ENCODE assay signal across 8 cellular contexts in the genomic region with DNA sequence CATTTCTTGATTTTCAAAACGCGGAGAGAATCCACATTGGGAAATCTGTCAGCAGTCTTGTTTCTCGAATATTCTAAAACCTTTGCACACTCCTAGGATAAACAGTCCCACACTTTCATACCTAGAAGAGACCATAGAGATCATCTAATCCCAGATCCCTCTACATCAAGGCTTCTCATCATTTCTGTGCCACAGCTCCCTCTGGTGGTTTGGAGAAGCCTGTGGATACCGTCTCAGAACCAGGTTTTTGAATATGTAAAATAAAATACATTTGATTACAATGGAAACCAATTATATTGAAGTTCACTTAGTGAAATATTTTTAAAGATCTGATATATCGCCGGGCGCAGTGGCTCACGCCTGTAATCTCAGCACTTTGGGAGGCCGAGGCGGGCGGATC.
DNase-seq lines count a peak whose midpoint lies in the region; ATAC-seq and TF ChIP-seq lines count a peak whose summit lies in the region.

No MANE protein-coding gene starts in this region.

- DNase-seq in ACHN (peak; percentile 34), SK-N-SH (peak; percentile 28), germinal center (ENCODE audit: low spot score) (peak; percentile 31), uterus (peak; percentile 32 to 51), lower leg skin (ENCODE audit: low spot score in 2 of 2) (no peak)
- no peak for DNase-seq in CD4-positive, alpha-beta memory T cell

- in situ Hi-C loops in ACHN (cut with HindIII; ENCODE audit: low pct_ligation_motif_present, low pct_unique_long_range_greater_than_20kb, low sequenced_read_pairs) = no loop called here

- H3K36me3 ChIP-seq in SK-N-SH (replicated peaks in 1 of 2; ENCODE audit: control insufficient read depth in 1 of 2, insufficient read depth in 2 of 2, low read length in 1 of 2) = no peaks in the 10 kb centered on the region
- H3K36me3 ChIP-seq in uterus = peaks cover 0 to 3% of the 10 kb centered on the region in 2 donors
- no peaks in the 10 kb centered on the region for H3K36me3 ChIP-seq in CD4-positive, alpha-beta memory T cell (ENCODE audit: insufficient read depth, low read length)

- H2AFZ ChIP-seq in SK-N-SH (ENCODE audit: low read depth) = no peak overlapping the region

- H3K9me3 Mint-ChIP-seq in CD4-positive, alpha-beta memory T cell = peaks cover 0 to 11% (median 6%) of the 10 kb centered on the region in 8 donors

- H3K4me2 ChIP-seq in SK-N-SH = no peak overlapping the region

- no peak overlapping the region for H3K27ac Mint-ChIP-seq in CD4-positive, alpha-beta memory T cell

- H3K9me3 ChIP-seq in SK-N-SH (no peaks in the 10 kb centered on the region), uterus (no peaks in the 10 kb centered on the region)
- no peaks in the 10 kb centered on the region for H3K9me3 ChIP-seq in CD4-positive, alpha-beta memory T cell (ENCODE audit: control insufficient read depth in 1 of 2, low read length in 2 of 2)

- no peak overlapping the region for H3K4me3 Mint-ChIP-seq in CD4-positive, alpha-beta memory T cell

- no peak overlapping the region for H3K9ac ChIP-seq in SK-N-SH

- no peaks in the 10 kb centered on the region for H3K9me2 ChIP-seq in SK-N-SH

- no peaks in the 10 kb centered on the region for H3K27me3 ChIP-seq in SK-N-SH (ENCODE audit: insufficient read depth)
- H3K27me3 ChIP-seq in uterus = no peaks in the 10 kb centered on the region
- no peaks in the 10 kb centered on the region for H3K27me3 ChIP-seq in CD4-positive, alpha-beta memory T cell (ENCODE audit: insufficient read depth, low read length)

- POLR2A ChIA-PET in SK-N-SH (lab: Yijun Ruan, JAX) = no interaction called here
- POLR2A ChIA-PET in CD4-positive, alpha-beta memory T cell (lab: Charles Lee; ENCODE audit: partially characterized antibody) = no interaction called here

- H3K27ac ChIP-seq in SK-N-SH (ENCODE audit: low read depth in 2 of 2, low read length in 1 of 2) (no peak overlapping the region), uterus (no peak overlapping the region)
- H3K27ac ChIP-seq in CD4-positive, alpha-beta memory T cell (ENCODE audit: low read depth, low read length) = no peak overlapping the region

- no peaks in the 10 kb centered on the region for H3K4me1 Mint-ChIP-seq in CD4-positive, alpha-beta memory T cell

- intact Hi-C loops in uterus (cut with DNase I; ENCODE audit: low total_unique reads) (no loop called here), lower leg skin (cut with DNase I; ENCODE audit: low total_unique reads) (loop anchor here (10.0 kb wide), 2 partner anchors 449 to 589 kb away; no protein-coding TSS in a partner anchor)
- intact Hi-C loops in CD4-positive, alpha-beta memory T cell (cut with micrococcal nuclease) = no loop called here

- 72% methylated on average over 11 of the region's 11 CpGs for WGBS in SK-N-SH (ENCODE audit: low lambda C conversion rate)
- WGBS in lower leg skin, 2 donors = 93 to 94% methylated on average over 11 of the region's 11 CpGs

- no peaks in the 10 kb centered on the region for H3K36me3 Mint-ChIP-seq in CD4-positive, alpha-beta memory T cell

- H3K27me3 Mint-ChIP-seq in CD4-positive, alpha-beta memory T cell = peaks cover 5 to 8% of the 10 kb centered on the region in 2 donors

- H4K20me1 ChIP-seq in SK-N-SH (ENCODE audit: insufficient read depth) = no peaks in the 10 kb centered on the region

- H3K4me1 ChIP-seq in SK-N-SH (ENCODE audit: control insufficient read depth in 1 of 2, insufficient read depth in 2 of 2, low read depth in 1 of 2, low read length in 1 of 2) (no peaks in the 10 kb centered on the region), uterus (no peaks in the 10 kb centered on the region)
- no peaks in the 10 kb centered on the region for H3K4me1 ChIP-seq in CD4-positive, alpha-beta memory T cell (ENCODE audit: insufficient read depth, low read length)

- TF ChIP-seq POLR2A in uterus (IDR thresholded peaks at IDR 0.05) (no peak), lower leg skin (IDR thresholded peaks at IDR 0.05) (no peak)

- TF ChIP-seq RAD21 in SK-N-SH (IDR thresholded peaks at IDR 0.05; ENCODE audit: low read length) = peak; percentile 29; the same call in 1 of the 2 replicates

- TF ChIP-seq CTCF in GM12874 (IDR thresholded peaks at IDR 0.05; ENCODE audit: insufficient read depth, low read depth, low read length) (peak; percentile 56; the same call in 1 of the 2 replicates), SK-N-SH (IDR thresholded peaks at IDR 0.05) (peak; percentile 58), uterus (IDR thresholded peaks at IDR 0.05) (peak; percentile 47 to 62 (median 53)), lower leg skin (IDR thresholded peaks at IDR 0.05) (no peak)

- no peak for TF ChIP-seq EP300 in SK-N-SH (IDR thresholded peaks at IDR 0.05; ENCODE audit: borderline replicate concordance in 1 of 2, low read depth in 1 of 2, low read length in 1 of 2)

- H3F3A ChIP-seq in SK-N-SH (replicated peaks; ENCODE audit: insufficient read depth) = no peaks in the 10 kb centered on the region

- no peaks in the 10 kb centered on the region for H3K79me2 ChIP-seq in SK-N-SH (ENCODE audit: insufficient read depth)

- no peak for ATAC-seq in GM21723 (IDR thresholded peaks at IDR 0.05; ENCODE audit: unreplicated experiment)

- H3K4me3 ChIP-seq in SK-N-SH (ENCODE audit: low read depth in 2 of 2, low read length in 1 of 2) (0 out of 4 replicates have a peak overlapping the region, but pooled peaks of 1 of the 2 experiments have one; percentile 24), uterus (no peak overlapping the region), lower leg skin (ENCODE audit: low read depth, poor library complexity, severe bottlenecking) (no peak overlapping the region)
- H3K4me3 ChIP-seq in CD4-positive, alpha-beta memory T cell (ENCODE audit: low read length in 2 of 2) = no peak overlapping the region

- CTCF ChIA-PET in SK-N-SH (lab: Yijun Ruan, JAX) = interaction anchor here (0.8 to 1.9 kb wide), 5 partner anchors 11 to 46 kb away, joined by 3 to 5 read pairs (median 3); no protein-coding TSS in a partner anchor
- CTCF ChIA-PET in CD4-positive, alpha-beta memory T cell (lab: Charles Lee; ENCODE audit: partially characterized antibody) = no interaction called here

TF ChIP-seq in SK-N-SH, 30 proteins besides CTCF, POLR2A, EP300 and RAD21:
- TF ChIP-seq JUND (IDR thresholded peaks at IDR 0.05) = no peak
- TF ChIP-seq TAF1 (IDR thresholded peaks at IDR 0.05; ENCODE audit: borderline replicate concordance, low read depth, low read length) = no peak
- no peak for TF ChIP-seq SMC3 (IDR thresholded peaks at IDR 0.05; ENCODE audit: low read depth, low read length)
- no peak for TF ChIP-seq MEF2A (IDR thresholded peaks at IDR 0.05; ENCODE audit: borderline replicate concordance, low read depth)
- TF ChIP-seq RFX5 (IDR thresholded peaks at IDR 0.05; ENCODE audit: low read length) = no peak
- TF ChIP-seq GATA2 (CRISPR knock-in tag; IDR thresholded peaks at IDR 0.05) = no peak
- no peak for TF ChIP-seq TEAD4 (IDR thresholded peaks at IDR 0.05; ENCODE audit: borderline replicate concordance, insufficient read depth)
- no peak for TF ChIP-seq RXRA (IDR thresholded peaks at IDR 0.05; ENCODE audit: borderline replicate concordance, low read depth)
- TF ChIP-seq, protein P1, sequence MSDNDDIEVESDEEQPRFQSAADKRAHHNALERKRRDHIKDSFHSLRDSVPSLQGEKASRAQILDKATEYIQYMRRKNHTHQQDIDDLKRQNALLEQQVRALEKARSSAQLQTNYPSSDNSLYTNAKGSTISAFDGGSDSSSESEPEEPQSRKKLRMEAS (IDR thresholded peaks at IDR 0.05; ENCODE audit: low read depth) = no peak
- TF ChIP-seq NRF1 (IDR thresholded peaks at IDR 0.05; ENCODE audit: low read depth, low read length) = no peak
- no peak for TF ChIP-seq RCOR1 (IDR thresholded peaks at IDR 0.05; ENCODE audit: low read length)
- no peak for TF ChIP-seq SIN3A (IDR thresholded peaks at IDR 0.05; ENCODE audit: borderline replicate concordance, low read depth, low read length)
- TF ChIP-seq NFIC (IDR thresholded peaks at IDR 0.05; ENCODE audit: borderline replicate concordance) = no peak
TF ChIP-seq in SK-N-SH: peak in this region for 0.

Comparison
In these comparisons a context has a peak if more than half of its experiments do, and no peak if none do; other contexts are left out.
1. DNase-seq: peak in ACHN (single experiment), SK-N-SH (single experiment), germinal center (single experiment) and uterus (2 of 2); none in lower leg skin (0 of 2) and CD4-positive, alpha-beta memory T cell (0 of 5).
2. CTCF ChIP-seq: peak in GM12874 (single experiment), SK-N-SH (single experiment) and uterus (4 of 4); none in lower leg skin (0 of 3).